In the genomic region with DNA sequence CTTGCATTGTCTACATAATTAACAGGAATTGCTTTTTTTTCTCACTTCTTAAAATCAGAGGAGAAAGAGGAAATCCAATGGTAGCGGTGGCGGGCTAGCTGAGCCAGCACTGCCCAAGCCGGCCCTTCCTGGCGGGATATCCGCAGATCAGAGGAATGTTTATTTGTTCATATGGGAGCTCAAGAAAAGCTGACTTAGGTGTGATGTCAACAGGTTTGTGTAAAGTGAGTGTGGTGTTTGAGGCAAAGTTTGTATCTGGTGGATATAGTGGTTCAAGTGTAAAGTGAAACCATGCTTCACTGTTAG, we compare ENCODE assay signal across 8 cellular contexts. TPM values are rescaled to one million over a fixed set of nuclear protein-coding genes. Genes with fewer than 3 reads are reported as not detected.
DNase-seq lines count a peak whose midpoint lies in the region; ATAC-seq and TF ChIP-seq lines count a peak whose summit lies in the region.

No MANE protein-coding gene starts in this region.

- H3K27me3 Mint-ChIP-seq in type B pancreatic cell: peaks cover 7% of the 10 kb centered on the region

- intact Hi-C loops in Right ventricle myocardium inferior (cut with DNase I): loop anchor here (5.0 kb wide), 1 partner anchor 87 kb away; no protein-coding TSS in a partner anchor
- intact Hi-C loops in cardiac septum (cut with DNase I): loop anchor here (2.0 to 10.0 kb wide), 2 partner anchors 85 to 729 kb away; partner anchors contain the start of gene SLC9B2

- H3K4me3 ChIP-seq in adipocyte (ENCODE audit: low read length): peak overlapping the region; percentile 98

- H3K27me3 ChIP-seq in adipocyte (replicated peaks; ENCODE audit: control insufficient read depth, insufficient read depth, low read length): no peaks in the 10 kb centered on the region

- H3K9ac ChIP-seq in adipocyte (ENCODE audit: low read length): peak overlapping the region; percentile 5

- no peak for TF ChIP-seq CTCF in type B pancreatic cell (conservative IDR thresholded peaks at IDR 0.05)

- H3K27ac Mint-ChIP-seq in type B pancreatic cell: peak overlapping the region; percentile 89

- H3K36me3 Mint-ChIP-seq in type B pancreatic cell: no peaks in the 10 kb centered on the region

- no peaks in the 10 kb centered on the region for H3K9me3 Mint-ChIP-seq in type B pancreatic cell

- H3K9me3 ChIP-seq in adipocyte (ENCODE audit: control insufficient read depth, low read length): no peaks in the 10 kb centered on the region

- H3K36me3 ChIP-seq in adipocyte (ENCODE audit: control insufficient read depth, insufficient read depth, low read length, severe bottlenecking): no peaks in the 10 kb centered on the region

- H3K4me3 Mint-ChIP-seq in type B pancreatic cell: peak overlapping the region; percentile 98

- DNase-seq in Right ventricle myocardium inferior (ENCODE audit: missing footprints): peak; percentile 65
- no peak for DNase-seq in cardiac septum (ENCODE audit: low spot score)
- DNase-seq in adipocyte (ENCODE audit: low read depth): no peak
- DNase-seq in left lobe of liver (ENCODE audit: low spot score): no peak
- no peak for DNase-seq in type B pancreatic cell (ENCODE audit: extremely low spot score, unreplicated experiment)
- no peak for DNase-seq in NCI-H2029 treated with DMSO at 0.1 percent for 48 hours (lab: John Stamatoyannopoulos, UW)
- no peak for DNase-seq in SK-N-DZ (ENCODE audit: low spot score)

- peaks cover 22% of the 10 kb centered on the region for H3K4me1 Mint-ChIP-seq in type B pancreatic cell (ENCODE audit: unreplicated experiment)

- no peak for ATAC-seq in Right ventricle myocardium inferior
- ATAC-seq in left lobe of liver: peak; percentile 0
- ATAC-seq in HG03097 (IDR thresholded peaks at IDR 0.05; ENCODE audit: low FRiP score, unreplicated experiment): no peak

- peaks cover 11% of the 10 kb centered on the region for H3K4me1 ChIP-seq in adipocyte (ENCODE audit: control insufficient read depth, insufficient read depth, low read length)

RNA-seq across cellular contexts. Expression of gene SLC39A8, which starts 0.5 kb away (rescaled TPM):
- 3.1 TPM for total RNA-seq in Right ventricle myocardium inferior
- 3.0 TPM for total RNA-seq in cardiac septum
- total RNA-seq in left lobe of liver: 23.6 TPM
- total RNA-seq in type B pancreatic cell (ENCODE audit: low replicate concordance): 8.3 and 15.3 TPM in 2 replicates
- 6.1 and 8.4 TPM in 2 replicates for polyA plus RNA-seq in SK-N-DZ (2014; cell fraction: cytosol; rRNA removed)
- polyA plus RNA-seq in SK-N-DZ (2014; cell fraction: nucleus; rRNA removed): 3.6 and 6.7 TPM in 2 replicates
